Comparison of ENCODE assay signal across 2 cellular contexts in the genomic region with DNA sequence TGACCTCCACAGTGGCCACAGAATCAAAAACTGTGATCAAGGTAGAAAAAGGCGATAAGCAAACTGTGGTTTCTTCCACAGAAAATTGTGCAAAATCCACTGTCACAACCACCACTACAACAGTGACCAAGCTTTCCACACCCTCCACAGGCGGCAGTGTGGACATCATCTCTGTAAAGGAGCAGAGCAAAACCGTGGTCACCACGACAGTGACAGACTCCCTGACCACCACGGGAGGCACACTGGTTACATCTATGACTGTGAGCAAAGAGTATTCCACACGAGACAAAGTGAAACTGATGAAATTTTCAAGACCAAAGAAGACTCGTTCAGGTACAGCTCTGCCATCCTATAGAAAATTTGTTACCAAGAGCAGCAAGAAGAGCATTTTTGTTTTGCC.
TF ChIP-seq lines count a peak whose summit lies in the region.

No MANE protein-coding gene starts in this region.

TF ChIP-seq in IMR-90, 13 proteins besides CTCF, POLR2A, EP300 and RAD21:
- TF ChIP-seq BHLHE40 (IDR thresholded peaks at IDR 0.05; ENCODE audit: low read depth, low read length) (no peak), FOS (IDR thresholded peaks at IDR 0.05; ENCODE audit: low read depth, low read length) (no peak), RCOR1 (IDR thresholded peaks at IDR 0.05; ENCODE audit: insufficient replicate concordance, low read length) (no peak), MAFK (IDR thresholded peaks at IDR 0.05; ENCODE audit: low read depth, low read length) (no peak), CEBPB (IDR thresholded peaks at IDR 0.05; ENCODE audit: low read depth, low read length) (no peak), NFE2L2 (IDR thresholded peaks at IDR 0.05; ENCODE audit: low read depth, low read length) (no peak), MAZ (IDR thresholded peaks at IDR 0.05; ENCODE audit: borderline replicate concordance, low read depth, low read length) (no peak)
- TF ChIP-seq, protein P1, sequence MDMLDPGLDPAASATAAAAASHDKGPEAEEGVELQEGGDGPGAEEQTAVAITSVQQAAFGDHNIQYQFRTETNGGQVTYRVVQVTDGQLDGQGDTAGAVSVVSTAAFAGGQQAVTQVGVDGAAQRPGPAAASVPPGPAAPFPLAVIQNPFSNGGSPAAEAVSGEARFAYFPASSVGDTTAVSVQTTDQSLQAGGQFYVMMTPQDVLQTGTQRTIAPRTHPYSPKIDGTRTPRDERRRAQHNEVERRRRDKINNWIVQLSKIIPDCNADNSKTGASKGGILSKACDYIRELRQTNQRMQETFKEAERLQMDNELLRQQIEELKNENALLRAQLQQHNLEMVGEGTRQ (IDR thresholded peaks at IDR 0.05; ENCODE audit: low read depth, low read length): no peak

TF ChIP-seq in GM12878, 131 proteins besides CTCF, POLR2A, EP300 and RAD21:
- TF ChIP-seq RFX5 (IDR thresholded peaks at IDR 0.05; ENCODE audit: low read depth, low read length): no peak
- no peak for TF ChIP-seq EGR1 (IDR thresholded peaks at IDR 0.05; ENCODE audit: borderline replicate concordance in 1 of 2, low read depth in 2 of 2, low read length in 2 of 2)
- TF ChIP-seq ZBED1 (IDR thresholded peaks at IDR 0.05; ENCODE audit: borderline replicate concordance): no peak
- no peak for TF ChIP-seq CHD4 (IDR thresholded peaks at IDR 0.05)
- TF ChIP-seq, protein P2, sequence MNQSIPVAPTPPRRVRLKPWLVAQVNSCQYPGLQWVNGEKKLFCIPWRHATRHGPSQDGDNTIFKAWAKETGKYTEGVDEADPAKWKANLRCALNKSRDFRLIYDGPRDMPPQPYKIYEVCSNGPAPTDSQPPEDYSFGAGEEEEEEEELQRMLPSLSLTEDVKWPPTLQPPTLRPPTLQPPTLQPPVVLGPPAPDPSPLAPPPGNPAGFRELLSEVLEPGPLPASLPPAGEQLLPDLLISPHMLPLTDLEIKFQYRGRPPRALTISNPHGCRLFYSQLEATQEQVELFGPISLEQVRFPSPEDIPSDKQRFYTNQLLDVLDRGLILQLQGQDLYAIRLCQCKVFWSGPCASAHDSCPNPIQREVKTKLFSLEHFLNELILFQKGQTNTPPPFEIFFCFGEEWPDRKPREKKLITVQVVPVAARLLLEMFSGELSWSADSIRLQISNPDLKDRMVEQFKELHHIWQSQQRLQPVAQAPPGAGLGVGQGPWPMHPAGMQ (IDR thresholded peaks at IDR 0.05; ENCODE audit: borderline replicate concordance): no peak
- no peak for TF ChIP-seq BMI1 (IDR thresholded peaks at IDR 0.05; ENCODE audit: borderline replicate concordance)
- TF ChIP-seq HCFC1 (IDR thresholded peaks at IDR 0.05; ENCODE audit: low read length): no peak
- no peak for TF ChIP-seq JUNB (IDR thresholded peaks at IDR 0.05)
- no peak for TF ChIP-seq NR2F1 (conservative IDR thresholded peaks at IDR 0.05)
- no peak for TF ChIP-seq ZNF274 (IDR thresholded peaks at IDR 0.05; ENCODE audit: insufficient read depth, insufficient read length)
- TF ChIP-seq, protein P3, sequence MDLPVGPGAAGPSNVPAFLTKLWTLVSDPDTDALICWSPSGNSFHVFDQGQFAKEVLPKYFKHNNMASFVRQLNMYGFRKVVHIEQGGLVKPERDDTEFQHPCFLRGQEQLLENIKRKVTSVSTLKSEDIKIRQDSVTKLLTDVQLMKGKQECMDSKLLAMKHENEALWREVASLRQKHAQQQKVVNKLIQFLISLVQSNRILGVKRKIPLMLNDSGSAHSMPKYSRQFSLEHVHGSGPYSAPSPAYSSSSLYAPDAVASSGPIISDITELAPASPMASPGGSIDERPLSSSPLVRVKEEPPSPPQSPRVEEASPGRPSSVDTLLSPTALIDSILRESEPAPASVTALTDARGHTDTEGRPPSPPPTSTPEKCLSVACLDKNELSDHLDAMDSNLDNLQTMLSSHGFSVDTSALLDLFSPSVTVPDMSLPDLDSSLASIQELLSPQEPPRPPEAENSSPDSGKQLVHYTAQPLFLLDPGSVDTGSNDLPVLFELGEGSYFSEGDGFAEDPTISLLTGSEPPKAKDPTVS (IDR thresholded peaks at IDR 0.05; ENCODE audit: low read depth, low read length): no peak
- TF ChIP-seq, protein P4, sequence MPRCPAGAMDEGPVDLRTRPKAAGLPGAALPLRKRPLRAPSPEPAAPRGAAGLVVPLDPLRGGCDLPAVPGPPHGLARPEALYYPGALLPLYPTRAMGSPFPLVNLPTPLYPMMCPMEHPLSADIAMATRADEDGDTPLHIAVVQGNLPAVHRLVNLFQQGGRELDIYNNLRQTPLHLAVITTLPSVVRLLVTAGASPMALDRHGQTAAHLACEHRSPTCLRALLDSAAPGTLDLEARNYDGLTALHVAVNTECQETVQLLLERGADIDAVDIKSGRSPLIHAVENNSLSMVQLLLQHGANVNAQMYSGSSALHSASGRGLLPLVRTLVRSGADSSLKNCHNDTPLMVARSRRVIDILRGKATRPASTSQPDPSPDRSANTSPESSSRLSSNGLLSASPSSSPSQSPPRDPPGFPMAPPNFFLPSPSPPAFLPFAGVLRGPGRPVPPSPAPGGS (IDR thresholded peaks at IDR 0.05; ENCODE audit: borderline replicate concordance, insufficient read depth, low read depth, low read length, poor library complexity, severe bottlenecking): no peak
- TF ChIP-seq FOXK2 (IDR thresholded peaks at IDR 0.05): no peak
- TF ChIP-seq JUND (IDR thresholded peaks at IDR 0.05; ENCODE audit: low read depth, low read length): no peak
- TF ChIP-seq YY1 (IDR thresholded peaks at IDR 0.05; ENCODE audit: low read depth, low read length): no peak
- TF ChIP-seq ZNF217 (IDR thresholded peaks at IDR 0.05): no peak
- TF ChIP-seq RAD51 (IDR thresholded peaks at IDR 0.05): no peak
- no peak for TF ChIP-seq NBN (IDR thresholded peaks at IDR 0.05)
- no peak for TF ChIP-seq ASH2L (IDR thresholded peaks at IDR 0.05; ENCODE audit: borderline replicate concordance, low read depth)
- no peak for TF ChIP-seq STAT1 (conservative IDR thresholded peaks at IDR 0.05)
